In the genomic region with DNA sequence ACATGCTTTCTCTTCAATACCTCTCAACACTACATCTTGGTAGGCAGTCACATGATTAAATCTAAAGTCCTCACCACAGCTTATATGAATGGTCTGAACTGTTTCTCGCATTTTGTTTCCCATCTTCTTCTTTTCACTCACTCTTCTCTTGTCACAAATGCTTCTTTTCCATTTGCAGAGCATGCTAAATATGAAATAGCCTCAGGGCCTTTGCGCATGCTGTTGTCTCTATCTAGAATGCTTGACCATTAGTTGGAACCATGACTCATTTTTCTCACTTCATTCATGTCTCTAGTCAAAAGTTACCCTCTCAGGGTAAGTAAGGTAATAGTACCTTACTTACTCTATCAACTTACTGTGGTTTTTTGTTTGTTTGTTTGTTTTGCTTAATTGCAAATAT, we compare ENCODE assay signal across 1 cellular context.
TF ChIP-seq lines count a peak whose summit lies in the region.

No MANE protein-coding gene starts in this region.

TF ChIP-seq in HEK293, 187 proteins besides CTCF, POLR2A, EP300 and RAD21:
- TF ChIP-seq, protein P1, sequence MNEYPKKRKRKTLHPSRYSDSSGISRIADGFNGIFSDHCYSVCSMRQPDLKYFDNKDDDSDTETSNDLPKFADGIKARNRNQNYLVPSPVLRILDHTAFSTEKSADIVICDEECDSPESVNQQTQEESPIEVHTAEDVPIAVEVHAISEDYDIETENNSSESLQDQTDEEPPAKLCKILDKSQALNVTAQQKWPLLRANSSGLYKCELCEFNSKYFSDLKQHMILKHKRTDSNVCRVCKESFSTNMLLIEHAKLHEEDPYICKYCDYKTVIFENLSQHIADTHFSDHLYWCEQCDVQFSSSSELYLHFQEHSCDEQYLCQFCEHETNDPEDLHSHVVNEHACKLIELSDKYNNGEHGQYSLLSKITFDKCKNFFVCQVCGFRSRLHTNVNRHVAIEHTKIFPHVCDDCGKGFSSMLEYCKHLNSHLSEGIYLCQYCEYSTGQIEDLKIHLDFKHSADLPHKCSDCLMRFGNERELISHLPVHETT (tag by site-specific recombination; IDR thresholded peaks at IDR 0.05): no peak
- peak; percentile 79 for TF ChIP-seq ZNF623 (tag by site-specific recombination; IDR thresholded peaks at IDR 0.05)
- TF ChIP-seq ZNF670 (tag by site-specific recombination; IDR thresholded peaks at IDR 0.05; ENCODE audit: low read depth): no peak
- TF ChIP-seq, protein P2, sequence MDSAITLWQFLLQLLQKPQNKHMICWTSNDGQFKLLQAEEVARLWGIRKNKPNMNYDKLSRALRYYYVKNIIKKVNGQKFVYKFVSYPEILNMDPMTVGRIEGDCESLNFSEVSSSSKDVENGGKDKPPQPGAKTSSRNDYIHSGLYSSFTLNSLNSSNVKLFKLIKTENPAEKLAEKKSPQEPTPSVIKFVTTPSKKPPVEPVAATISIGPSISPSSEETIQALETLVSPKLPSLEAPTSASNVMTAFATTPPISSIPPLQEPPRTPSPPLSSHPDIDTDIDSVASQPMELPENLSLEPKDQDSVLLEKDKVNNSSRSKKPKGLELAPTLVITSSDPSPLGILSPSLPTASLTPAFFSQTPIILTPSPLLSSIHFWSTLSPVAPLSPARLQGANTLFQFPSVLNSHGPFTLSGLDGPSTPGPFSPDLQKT (IDR thresholded peaks at IDR 0.05; ENCODE audit: borderline replicate concordance, low read depth, low read length): no peak
